ENCODE assay signal across 9 cellular contexts in genomic region chr2:27891820-27892105, GRCh38. TPM values are rescaled to one million over a fixed set of nuclear protein-coding genes. Genes with fewer than 3 reads are reported as not detected.
DNase-seq lines count a peak whose midpoint lies in the region; ATAC-seq, FAIRE-seq and TF ChIP-seq lines count a peak whose summit lies in the region.
"Had no signal": no experiment of that assay in that cellular context is flagged by ENCODE, and none has a peak within 500 bp of the region (broad histone marks: within the 10 kb centered on the region; RNA-seq: fewer than 3 reads in every experiment).

No MANE protein-coding gene starts in this region.

- in situ Hi-C loops in brain microvascular endothelial cell (cut with HindIII; ENCODE audit: low pct_ligation_motif_present, low sequenced_read_pairs) = no loop called here

- intact Hi-C loops in CD14-positive monocyte (cut with micrococcal nuclease) = loop anchor here (5.0 to 10.0 kb wide), 3 partner anchors 61 to 503 kb away; partner anchors contain the start of gene FOSL2 (in 2 of the 2)
- intact Hi-C loops in natural killer cell (cut with micrococcal nuclease) = loop anchor here (1.0 to 5.0 kb wide), 4 partner anchors 64 to 516 kb away; partner anchors contain the start of genes FOSL2 and MRPL33

- peaks cover 0 to 5% (median 0%) of the 10 kb centered on the region in 3 donors for H3K27me3 Mint-ChIP-seq in CD14-positive monocyte (ENCODE audit: low read depth in 3 of 3)
- H3K27me3 Mint-ChIP-seq in IgD-negative memory B cell = peaks cover 2% of the 10 kb centered on the region
- peaks cover 0 to 4% of the 10 kb centered on the region in 2 donors for H3K27me3 Mint-ChIP-seq in natural killer cell (ENCODE audit: low read depth in 2 of 2)

- no peaks in the 10 kb centered on the region for H3K27me3 ChIP-seq in brain microvascular endothelial cell (replicated peaks)

- H3K36me3 Mint-ChIP-seq in CD14-positive monocyte = peaks cover 19 to 27% of the 10 kb centered on the region in 2 donors
- H3K36me3 Mint-ChIP-seq in IgD-negative memory B cell = peaks cover 18% of the 10 kb centered on the region
- H3K36me3 Mint-ChIP-seq in natural killer cell = peaks cover 6% of the 10 kb centered on the region

- H3K27ac Mint-ChIP-seq in CD14-positive monocyte (peak overlapping the region; percentile 100), IgD-negative memory B cell (peak overlapping the region; percentile 99 to 100 (median 100)), natural killer cell (peak overlapping the region; percentile 100)

- TF ChIP-seq CTCF in CD14-positive monocyte (IDR thresholded peaks at IDR 0.05) (no peak), brain microvascular endothelial cell (IDR thresholded peaks at IDR 0.05; ENCODE audit: low read depth, low read length, missing control alignments) (no peak), natural killer cell (IDR thresholded peaks at IDR 0.05) (no peak)

- no peak for ATAC-seq in natural killer cell
- ATAC-seq in HG03025 (IDR thresholded peaks at IDR 0.05; ENCODE audit: low FRiP score, unreplicated experiment) = no peak
- no peak for ATAC-seq in HG02571 (IDR thresholded peaks at IDR 0.05; ENCODE audit: unreplicated experiment)

- H3K27ac ChIP-seq in brain microvascular endothelial cell = peak overlapping the region; percentile 92

- no peaks in the 10 kb centered on the region for H3K36me3 ChIP-seq in brain microvascular endothelial cell (replicated peaks)

- FAIRE-seq in HTR-8/SVneo (lab: Jason Lieb, UNC) = no peak

- peak overlapping the region in 1 of 2 donors; percentile 86 for H3K4me3 Mint-ChIP-seq in CD14-positive monocyte
- H3K4me3 Mint-ChIP-seq in IgD-negative memory B cell = peak overlapping the region; percentile 90 to 99 (median 96)
- H3K4me3 Mint-ChIP-seq in natural killer cell = peak overlapping the region; percentile 99

- H3K4me1 Mint-ChIP-seq in CD14-positive monocyte (peaks cover 77% of the 10 kb centered on the region), IgD-negative memory B cell (peaks cover 26 to 36% (median 33%) of the 10 kb centered on the region in 3 donors), natural killer cell (peaks cover 36 to 41% of the 10 kb centered on the region in 2 donors)

- no peak overlapping the region for H3K4me3 ChIP-seq in brain microvascular endothelial cell (ENCODE audit: low read depth, low read length)

- H3K9me3 Mint-ChIP-seq in CD14-positive monocyte = no peaks in the 10 kb centered on the region
- peaks cover 0 to 3% (median 0%) of the 10 kb centered on the region in 3 donors for H3K9me3 Mint-ChIP-seq in IgD-negative memory B cell
- H3K9me3 Mint-ChIP-seq in natural killer cell = no peaks in the 10 kb centered on the region

- DNase-seq in CD14-positive monocyte (ENCODE audit: low spot score) (no peak), brain microvascular endothelial cell (no peak), natural killer cell (no peak), HTR-8/SVneo (ENCODE audit: insufficient read length, low spot score) (no peak)
- DNase-seq in stimulated activated CD4-positive, alpha-beta T cell treated with anti-CD3 and anti-CD28 coated beads, Interleukin-12 subunit alpha, Interleukin-12 subunit beta, amount 100 ng/mL, for 4 hours = no peak
- DNase-seq: NCI-H1105 treated with DMSO at 0.1 percent for 48 hours had no signal

RNA-seq across cellular contexts. Expression of gene BABAM2, which starts 1.2 kb away (rescaled TPM):
- polyA plus RNA-seq in CD14-positive monocyte (10 to 100 TPM; 49.3 to 52.8 TPM), IgD-negative memory B cell (57.9 TPM)
- total RNA-seq in natural killer cell = 10 to 100 TPM; 54.6 to 66.1 (median 59.5) TPM

RNA-seq across cellular contexts. Expression of gene RBKS, which starts 1.6 kb away (rescaled TPM):
- polyA plus RNA-seq in CD14-positive monocyte (1 to 10 TPM; 3.9 to 4.3 TPM), IgD-negative memory B cell (7.5 TPM)
- total RNA-seq in natural killer cell = 10 to 100 TPM; 11.5 to 20.9 (median 12.8) TPM
